21 cellular contexts compared by ENCODE assay signal in genomic region chr16:3075946-3076345, GRCh38. TPM values are rescaled to one million over a fixed set of nuclear protein-coding genes. Genes with fewer than 3 reads are reported as not detected.
A peak's percentile ranks its signal among the peaks of the same experiment; 100 is the strongest.
DNase-seq lines count a peak whose midpoint lies in the region; ATAC-seq, FAIRE-seq and TF ChIP-seq lines count a peak whose summit lies in the region.
"Not testable (repeated sequence)": the region's sequence is repeated elsewhere in the genome, so short reads cannot be mapped to it uniquely, and the experiment has no call there.
"Had no signal": no experiment of that assay in that cellular context is flagged by ENCODE, and none has a peak within 500 bp of the region (broad histone marks: within the 10 kb centered on the region; RNA-seq: fewer than 3 reads in every experiment).

No MANE protein-coding gene starts in this region.

- not testable (repeated sequence) for ATAC-seq in CD4-positive, alpha-beta T cell (ENCODE audit: poor library complexity); activated naive CD4-positive, alpha-beta T cell treated with anti-CD3 and anti-CD28 coated beads, Interleukin-2, amount 50 U/mL, for 72 hours; stimulated activated effector memory CD8-positive, alpha-beta T cell treated with anti-CD3 and anti-CD28 coated beads, Interleukin-12 subunit alpha, Interleukin-12 subunit beta, amount 100 ng/mL, for 72 hours

- POLR2A ChIA-PET in CD4-positive, alpha-beta T cell (lab: Charles Lee): interaction anchor here (0.6 to 5.9 kb wide), 17 partner anchors 11 to 207 kb away, joined by 3 to 137 read pairs (median 13); partner anchors contain the start of genes IL32, ZNF213, ZNF263 and ZSCAN10
- POLR2A ChIA-PET in activated CD4-positive, alpha-beta memory T cell treated with anti-CD3 and anti-CD28 coated beads for 36 hours (lab: Charles Lee): interaction anchor here (0.7 to 4.7 kb wide), 7 partner anchors 10 to 83 kb away, joined by 3 to 89 read pairs (median 6); partner anchors contain the start of gene IL32

- peak overlapping the region; percentile 80; the same call in 1 of the 2 replicates for H3K4me2 ChIP-seq in MM.1S (ENCODE audit: low read depth, low read length)

- intact Hi-C loops in CD4-positive, alpha-beta T cell (cut with DNase I, micrococcal nuclease): loop anchor here in 1 of 2 experiments (2.0 kb wide), 1 partner anchor 23 kb away; the partner anchor contains the start of gene ZSCAN10
- intact Hi-C loops in activated CD4-positive, alpha-beta memory T cell treated with anti-CD3 and anti-CD28 coated beads for 36 hours (cut with micrococcal nuclease): loop anchor here (1.0 to 2.0 kb wide), 3 partner anchors 11 to 18 kb away; partner anchors contain the start of gene IL32
- intact Hi-C loops in kidney (cut with DNase I): not testable (repeated sequence)

- H2AFZ ChIP-seq in MM.1S (ENCODE audit: low read length): not testable (repeated sequence)

- TF ChIP-seq CTCF in CD4-positive, alpha-beta T cell (IDR thresholded peaks at IDR 0.05); MM.1S (IDR thresholded peaks at IDR 0.05; ENCODE audit: low read length); kidney (IDR thresholded peaks at IDR 0.05; ENCODE audit: borderline replicate concordance, extremely low read depth, insufficient read depth): not testable (repeated sequence)

- not testable (repeated sequence) for H4K20me1 ChIP-seq in MM.1S (ENCODE audit: insufficient read depth, low read length)

- FAIRE-seq in kidney (lab: Jason Lieb, UNC): not testable (repeated sequence)

- peak overlapping the region; percentile 95 for H3K27ac Mint-ChIP-seq in CD4-positive, alpha-beta T cell
- H3K27ac Mint-ChIP-seq in activated CD4-positive, alpha-beta memory T cell treated with anti-CD3 and anti-CD28 coated beads for 36 hours: peak overlapping the region; percentile 99
- H3K27ac Mint-ChIP-seq in activated naive CD4-positive, alpha-beta T cell treated with anti-CD3 and anti-CD28 coated beads, Interleukin-2, amount 50 U/mL, for 72 hours: peak overlapping the region; percentile 99
- peak overlapping the region; percentile 92 for H3K27ac Mint-ChIP-seq in stimulated activated effector memory CD8-positive, alpha-beta T cell treated with anti-CD3 and anti-CD28 coated beads, Interleukin-12 subunit alpha, Interleukin-12 subunit beta, amount 100 ng/mL, for 72 hours

- peak overlapping the region; percentile 80 for H3K4me3 Mint-ChIP-seq in CD4-positive, alpha-beta T cell
- H3K4me3 Mint-ChIP-seq in activated CD4-positive, alpha-beta memory T cell treated with anti-CD3 and anti-CD28 coated beads for 36 hours: peak overlapping the region; percentile 78
- H3K4me3 Mint-ChIP-seq in stimulated activated effector memory CD8-positive, alpha-beta T cell treated with anti-CD3 and anti-CD28 coated beads, Interleukin-12 subunit alpha, Interleukin-12 subunit beta, amount 100 ng/mL, for 72 hours: peak overlapping the region; percentile 78

- H3K79me2 ChIP-seq in MM.1S (ENCODE audit: low read length): not testable (repeated sequence)

- peaks cover 27% of the 10 kb centered on the region for H3K4me1 ChIP-seq in MM.1S (ENCODE audit: low read length)
- not testable (repeated sequence) for H3K4me1 ChIP-seq in kidney (ENCODE audit: control insufficient read depth in 1 of 2, insufficient read depth in 1 of 2, low read depth in 1 of 2, low read length in 2 of 2)

- not testable (repeated sequence) for H3K9me3 Mint-ChIP-seq in CD4-positive, alpha-beta T cell; stimulated activated effector memory CD8-positive, alpha-beta T cell treated with anti-CD3 and anti-CD28 coated beads, Interleukin-12 subunit alpha, Interleukin-12 subunit beta, amount 100 ng/mL, for 72 hours
- H3K9me3 Mint-ChIP-seq in activated CD4-positive, alpha-beta memory T cell treated with anti-CD3 and anti-CD28 coated beads for 36 hours: peaks cover 22% of the 10 kb centered on the region
- peaks cover 5 to 22% of the 10 kb centered on the region in 2 donors for H3K9me3 Mint-ChIP-seq in activated naive CD4-positive, alpha-beta T cell treated with anti-CD3 and anti-CD28 coated beads, Interleukin-2, amount 50 U/mL, for 72 hours

- H3K36me3 Mint-ChIP-seq in CD4-positive, alpha-beta T cell (ENCODE audit: low read depth): not testable (repeated sequence)
- H3K36me3 Mint-ChIP-seq in activated CD4-positive, alpha-beta memory T cell treated with anti-CD3 and anti-CD28 coated beads for 36 hours: peaks cover 25% of the 10 kb centered on the region
- peaks cover 17 to 53% of the 10 kb centered on the region in 2 donors for H3K36me3 Mint-ChIP-seq in activated naive CD4-positive, alpha-beta T cell treated with anti-CD3 and anti-CD28 coated beads, Interleukin-2, amount 50 U/mL, for 72 hours
- H3K36me3 Mint-ChIP-seq in stimulated activated effector memory CD8-positive, alpha-beta T cell treated with anti-CD3 and anti-CD28 coated beads, Interleukin-12 subunit alpha, Interleukin-12 subunit beta, amount 100 ng/mL, for 72 hours: peaks cover 74% of the 10 kb centered on the region

- H3K9me2 ChIP-seq in MM.1S (replicated peaks; ENCODE audit: insufficient read depth, low read length): not testable (repeated sequence)

- not testable (repeated sequence) for H3K27me3 Mint-ChIP-seq in CD4-positive, alpha-beta T cell; activated CD4-positive, alpha-beta memory T cell treated with anti-CD3 and anti-CD28 coated beads for 36 hours

- not testable (repeated sequence) for H3K4me3 ChIP-seq in MM.1S (ENCODE audit: low read length); kidney (ENCODE audit: low read length in 2 of 2)

- not testable (repeated sequence) for H3K9me3 ChIP-seq in CD4-positive, alpha-beta T cell (ENCODE audit: control insufficient read depth, low read length); MM.1S (replicated peaks; ENCODE audit: insufficient read depth, low read length); kidney (ENCODE audit: control insufficient read depth in 1 of 2, low read length in 2 of 2)

- not testable (repeated sequence) for H3K36me3 ChIP-seq in MM.1S (replicated peaks; ENCODE audit: insufficient read depth, low read length); kidney (ENCODE audit: control insufficient read depth in 1 of 2, insufficient read depth in 2 of 2, low read length in 2 of 2)

- DNase-seq in CD4-positive, alpha-beta T cell; MM.1S; activated naive CD4-positive, alpha-beta T cell treated with anti-CD3 and anti-CD28 coated beads, Interleukin-2, amount 50 U/mL, for 72 hours (ENCODE audit: low spot score in 2 of 2): not testable (repeated sequence)
- peak; percentile 18 for DNase-seq in activated CD4-positive, alpha-beta memory T cell treated with anti-CD3 and anti-CD28 coated beads for 36 hours
- DNase-seq in kidney: peak; percentile 52
- DNase-seq in stimulated activated effector memory CD8-positive, alpha-beta T cell treated with anti-CD3 and anti-CD28 coated beads, Interleukin-12 subunit alpha, Interleukin-12 subunit beta, amount 100 ng/mL, for 72 hours (ENCODE audit: low spot score in 2 of 2): peak in 1 of 2 donors; percentile 67

- not testable (repeated sequence) for H3K27me3 ChIP-seq in CD4-positive, alpha-beta T cell (ENCODE audit: control insufficient read depth, insufficient read depth, low read length)
- H3K27me3 ChIP-seq in MM.1S (replicated peaks; ENCODE audit: insufficient read depth, low read length): peaks cover 32% of the 10 kb centered on the region

- not testable (repeated sequence) for H3F3A ChIP-seq in MM.1S (ENCODE audit: insufficient read depth, low read length)

- H3K9ac ChIP-seq in MM.1S (ENCODE audit: low read length); kidney (ENCODE audit: low read length in 2 of 2): not testable (repeated sequence)

- CTCF ChIA-PET in CD4-positive, alpha-beta T cell (lab: Charles Lee): interaction anchor here (1.0 to 4.7 kb wide), 5 partner anchors 11 to 72 kb away, joined by 3 to 24 read pairs (median 4); partner anchors contain the start of gene IL32
- CTCF ChIA-PET in activated CD4-positive, alpha-beta memory T cell treated with anti-CD3 and anti-CD28 coated beads for 36 hours (lab: Charles Lee): interaction anchor here (1.0 to 5.5 kb wide), 7 partner anchors 10 to 57 kb away, joined by 3 to 38 read pairs (median 5); no protein-coding TSS in a partner anchor

- H3K4me1 Mint-ChIP-seq in CD4-positive, alpha-beta T cell (ENCODE audit: low read depth): peaks cover 92% of the 10 kb centered on the region
- H3K4me1 Mint-ChIP-seq in activated CD4-positive, alpha-beta memory T cell treated with anti-CD3 and anti-CD28 coated beads for 36 hours (ENCODE audit: low read depth): peaks cover 88% of the 10 kb centered on the region
- peaks cover 88% of the 10 kb centered on the region for H3K4me1 Mint-ChIP-seq in stimulated activated effector memory CD8-positive, alpha-beta T cell treated with anti-CD3 and anti-CD28 coated beads, Interleukin-12 subunit alpha, Interleukin-12 subunit beta, amount 100 ng/mL, for 72 hours

- H3K27ac ChIP-seq in CD4-positive, alpha-beta T cell (ENCODE audit: low read depth, low read length): peak overlapping the region; percentile 86
- H3K27ac ChIP-seq in MM.1S (ENCODE audit: low read length): peak overlapping the region; percentile 81; the same call in 1 of the 2 replicates
- not testable (repeated sequence) for H3K27ac ChIP-seq in kidney (ENCODE audit: low read depth in 2 of 2, low read length in 2 of 2)

RNA-seq across cellular contexts. Expression of gene IL32, which starts 10.5 kb away (rescaled TPM):
- 100 to 1,000 TPM; 378 to 383 TPM for total RNA-seq in CD4-positive, alpha-beta T cell
- 1,000 to 10,000 TPM; 2,504 to 2,532 TPM for total RNA-seq in activated CD4-positive, alpha-beta memory T cell treated with anti-CD3 and anti-CD28 coated beads for 36 hours
- total RNA-seq in activated naive CD4-positive, alpha-beta T cell treated with anti-CD3 and anti-CD28 coated beads, Interleukin-2, amount 50 U/mL, for 72 hours: 1,000 to 10,000 TPM; 2,042 to 3,291 TPM
- total RNA-seq in kidney: 181 TPM
- polyA plus RNA-seq in kidney (ENCODE audit: insufficient read depth, low read depth, low replicate concordance): 495 TPM

RNA-seq across cellular contexts. Expression of gene ZSCAN10, which starts 23.1 kb away (rescaled TPM):
- under 1 TPM; 0.36 to 0.56 TPM for total RNA-seq in CD4-positive, alpha-beta T cell
- under 1 TPM in 1 of 2 experiments, not detected in 1; 0.19 TPM for total RNA-seq in activated CD4-positive, alpha-beta memory T cell treated with anti-CD3 and anti-CD28 coated beads for 36 hours
- under 1 TPM; 0.14 to 0.68 TPM for total RNA-seq in activated naive CD4-positive, alpha-beta T cell treated with anti-CD3 and anti-CD28 coated beads, Interleukin-2, amount 50 U/mL, for 72 hours
- not detected for total RNA-seq in kidney
- not detected for polyA plus RNA-seq in kidney (ENCODE audit: insufficient read depth, low read depth, low replicate concordance)
- total RNA-seq: Calu3, Daoy, foreskin keratinocyte, H4, heart right ventricle, IMR-90, left cardiac atrium, M059J, myocyte, osteoblast, skeletal muscle tissue, suprapubic skin, vagina had no signal
- polyA plus RNA-seq: foreskin keratinocyte, IMR-90 had no signal

RNA-seq across cellular contexts. Expression of gene MMP25, which starts 29.6 kb away (rescaled TPM):
- under 1 TPM; 0.42 to 0.80 TPM for total RNA-seq in CD4-positive, alpha-beta T cell
- 1 to 10 TPM; 2.2 TPM for total RNA-seq in activated CD4-positive, alpha-beta memory T cell treated with anti-CD3 and anti-CD28 coated beads for 36 hours
- total RNA-seq in activated naive CD4-positive, alpha-beta T cell treated with anti-CD3 and anti-CD28 coated beads, Interleukin-2, amount 50 U/mL, for 72 hours: 1 to 10 TPM; 1.8 to 2.0 TPM
- 1.7 TPM for total RNA-seq in kidney
- polyA plus RNA-seq in kidney (ENCODE audit: insufficient read depth, low read depth, low replicate concordance): 0.65 TPM
- total RNA-seq: IMR-90 had no signal

RNA-seq across cellular contexts. Expression of gene ZNF205, which starts 36.4 kb away (rescaled TPM):
- not detected for total RNA-seq in CD4-positive, alpha-beta T cell
- under 1 TPM in 1 of 2 experiments, not detected in 1; 0.21 TPM for total RNA-seq in activated CD4-positive, alpha-beta memory T cell treated with anti-CD3 and anti-CD28 coated beads for 36 hours
- total RNA-seq in activated naive CD4-positive, alpha-beta T cell treated with anti-CD3 and anti-CD28 coated beads, Interleukin-2, amount 50 U/mL, for 72 hours: under 1 TPM in 1 of 2 donors, not detected in 1; 0.18 TPM
- 12.7 TPM for total RNA-seq in kidney
- polyA plus RNA-seq in kidney (ENCODE audit: insufficient read depth, low read depth, low replicate concordance): 14.1 TPM

RNA-seq across cellular contexts. Expression of gene BICDL2, which starts 39.2 kb away (rescaled TPM):
- not detected for total RNA-seq in CD4-positive, alpha-beta T cell
- under 1 TPM; 0.40 to 0.46 TPM for total RNA-seq in activated CD4-positive, alpha-beta memory T cell treated with anti-CD3 and anti-CD28 coated beads for 36 hours
- 1 to 10 TPM in 1 of 2 donors, not detected in 1; 2.9 TPM for total RNA-seq in activated naive CD4-positive, alpha-beta T cell treated with anti-CD3 and anti-CD28 coated beads, Interleukin-2, amount 50 U/mL, for 72 hours
- total RNA-seq in kidney: 12.1 TPM
- polyA plus RNA-seq in kidney (ENCODE audit: insufficient read depth, low read depth, low replicate concordance): 2.9 TPM
- total RNA-seq: Daoy, heart right ventricle, left cardiac atrium, M059J, myocyte, osteoblast, SJCRH30, skeletal muscle tissue had no signal
- polyA plus RNA-seq: A549 had no signal

Comparison
In these comparisons a context has a peak if more than half of its experiments do, and no peak if none do; other contexts are left out.
1. RNA of gene IL32, which starts 10.5 kb away (total RNA-seq): 2,042 to 3,291 TPM in activated naive CD4-positive, alpha-beta T cell treated with anti-CD3 and anti-CD28 coated beads, Interleukin-2, amount 50 U/mL, for 72 hours and 2,504 to 2,532 TPM in activated CD4-positive, alpha-beta memory T cell treated with anti-CD3 and anti-CD28 coated beads for 36 hours; 378 to 383 TPM in CD4-positive, alpha-beta T cell and 181 TPM in kidney (single experiment); every median in the first group is over 4 times any median in the second.
2. Peak in every context shown above with its lines, with median percentiles within 50 percentile points of each other: H3K27ac Mint-ChIP-seq and H3K4me3 Mint-ChIP-seq.